Comparison of ENCODE assay signal across 22 cellular contexts in genomic region chrX:109696146-109696740, GRCh38.
"Had no signal": no experiment of that assay in that cellular context is flagged by ENCODE, and none has a peak within 500 bp of the region (broad histone marks: within the 10 kb centered on the region; RNA-seq: fewer than 3 reads in every experiment).

No MANE protein-coding gene starts in this region.

- H3K4me1 ChIP-seq: colonic mucosa, right atrium auricular region, suprapubic skin had no signal

- H3K4me3 Mint-ChIP-seq: activated CD8-positive, alpha-beta T cell treated with anti-CD3 and anti-CD28 coated beads for 36 hours; brain; naive B cell had no signal

- H3K27me3 Mint-ChIP-seq: activated CD8-positive, alpha-beta T cell treated with anti-CD3 and anti-CD28 coated beads for 36 hours; brain; naive B cell; progenitor cell of endocrine pancreas had no signal

- H3K9me3 Mint-ChIP-seq: activated CD8-positive, alpha-beta T cell treated with anti-CD3 and anti-CD28 coated beads for 36 hours; brain; naive B cell had no signal

- ATAC-seq: activated CD8-positive, alpha-beta T cell treated with anti-CD3 and anti-CD28 coated beads for 36 hours; esophagus mucosa; left colon had no signal

- H3K9me3 ChIP-seq: colonic mucosa, right atrium auricular region, suprapubic skin had no signal

- H3K4me3 ChIP-seq: colonic mucosa, lung, right atrium auricular region, SK-N-MC, skin epidermis, suprapubic skin had no signal

- DNase-seq: activated CD4-positive, alpha-beta T cell treated with anti-CD3 and anti-CD28 coated beads for 1 hour; activated CD8-positive, alpha-beta memory T cell treated with anti-CD3 and anti-CD28 coated beads, Interleukin-2, amount 50 U/mL, for 4 hours; activated CD8-positive, alpha-beta T cell treated with anti-CD3 and anti-CD28 coated beads for 36 hours; activated naive CD4-positive, alpha-beta T cell treated with anti-CD3 and anti-CD28 coated beads, Interleukin-2, amount 50 U/mL, for 16 hours; central memory CD4-positive, alpha-beta T cell; colonic mucosa; left colon; naive B cell; nucleus accumbens; stimulated activated CD4-positive, alpha-beta T cell treated with anti-CD3 and anti-CD28 coated beads, Interleukin-15, amount 100 ng/mL, for 24 hours; stimulated activated CD4-positive, alpha-beta T cell treated with anti-CD3 and anti-CD28 coated beads, Interleukin-4, amount 100 ng/mL, for 1 hour; stimulated activated naive CD4-positive, alpha-beta T cell; T-helper 9 cell; trophoblast cell had no signal

- H3K36me3 Mint-ChIP-seq: naive B cell had no signal

- H3K27me3 ChIP-seq: colonic mucosa, right atrium auricular region, suprapubic skin had no signal

- H3K27ac ChIP-seq: colonic mucosa, right atrium auricular region, SK-N-MC, skin epidermis, suprapubic skin had no signal

- H3K36me3 ChIP-seq: colonic mucosa, right atrium auricular region, suprapubic skin had no signal

- H3K27ac Mint-ChIP-seq: activated CD8-positive, alpha-beta T cell treated with anti-CD3 and anti-CD28 coated beads for 36 hours; brain; naive B cell; progenitor cell of endocrine pancreas had no signal
